Comparison of ENCODE assay signal across 1 cellular context in genomic region chr2:197515798-197516761, GRCh38.
A peak's percentile ranks its signal among the peaks of the same experiment; 100 is the strongest.
TF ChIP-seq lines count a peak whose summit lies in the region.

MOB4 (plus strand) TSS chr2:197516066; CDS start chr2:197516087, 21 bp downstream.

TF ChIP-seq in A549, 52 proteins besides CTCF, POLR2A, EP300 and RAD21 (continued from another document):
- TF ChIP-seq E2F6 (IDR thresholded peaks at IDR 0.05; ENCODE audit: borderline replicate concordance, low read depth) (peak; percentile 79; the same call in 1 of the 2 replicates), BCL3 (IDR thresholded peaks at IDR 0.05) (peak; percentile 83), JUNB (IDR thresholded peaks at IDR 0.05) (no peak), PHF8 (IDR thresholded peaks at IDR 0.05; ENCODE audit: borderline replicate concordance, low read depth) (peak; percentile 93)
